In the genomic region with DNA sequence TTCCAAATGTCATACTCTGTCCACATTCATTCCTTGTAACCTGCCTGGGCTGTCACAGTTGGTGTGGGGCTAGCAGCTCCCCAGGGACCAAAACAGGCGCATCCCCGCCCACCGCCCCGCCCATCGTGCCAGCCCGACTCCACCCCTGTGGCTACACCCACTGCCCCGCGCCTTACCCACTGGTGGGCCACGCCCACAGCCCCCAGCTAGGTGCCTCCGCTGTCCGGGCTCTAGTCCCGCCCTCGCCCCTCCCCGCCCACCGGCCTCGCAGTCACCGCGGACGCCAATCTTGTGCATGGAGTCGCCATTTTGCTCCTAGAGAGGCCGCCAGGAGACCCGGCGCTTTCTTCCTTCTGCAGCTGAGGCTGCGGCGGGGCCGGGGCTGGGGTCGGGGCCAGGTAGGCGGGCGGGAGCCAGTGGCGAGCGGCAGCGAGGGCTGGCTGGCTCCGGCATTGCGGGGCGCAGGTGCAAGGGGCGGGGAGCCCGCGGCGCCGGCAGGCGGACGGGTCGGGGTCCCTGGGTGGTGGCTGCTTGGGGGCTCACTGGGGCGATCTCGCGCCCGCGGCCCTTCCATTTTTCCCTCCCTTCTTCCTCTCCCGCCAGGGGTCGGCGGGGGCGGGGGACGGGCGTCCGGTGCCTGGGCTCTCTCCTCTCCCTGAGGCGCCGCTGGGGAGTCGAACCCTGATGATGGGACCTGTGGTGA, we compare ENCODE assay signal across 1 cellular context.
TF ChIP-seq lines count a peak whose summit lies in the region.

Gene PRPSAP2, plus strand, starts transcription at position 268 of the 703 bp plus-strand sequence. CDS start 7,703 bp downstream, outside the sequence.

TF ChIP-seq in HepG2, 621 proteins besides CTCF, POLR2A, EP300 and RAD21 (continued from another document and continues in another):
- TF ChIP-seq ZNF570 (CRISPR knock-in tag; IDR thresholded peaks at IDR 0.05; ENCODE audit: borderline replicate concordance) (no peak), ZFP36L1 (CRISPR knock-in tag; IDR thresholded peaks at IDR 0.05) (peak; percentile 7; the same call in 1 of the 2 replicates), SIX4 (CRISPR knock-in tag; IDR thresholded peaks at IDR 0.05) (no peak), ZNF629 (CRISPR knock-in tag; conservative IDR thresholded peaks at IDR 0.05) (0 out of 2 replicates have a peak, but pooled peaks have one; percentile 2), ZMYM4 (CRISPR knock-in tag; IDR thresholded peaks at IDR 0.05) (peak; percentile 46; the same call in 1 of the 2 replicates), BCL3 (CRISPR knock-in tag; IDR thresholded peaks at IDR 0.05) (no peak), ZNF431 (CRISPR knock-in tag; IDR thresholded peaks at IDR 0.05; ENCODE audit: borderline replicate concordance, low read depth) (no peak; the same call in 1 of the 2 replicates), NR1H2 (CRISPR knock-in tag; IDR thresholded peaks at IDR 0.05; ENCODE audit: borderline replicate concordance, low read depth) (no peak), ZNF34 (CRISPR knock-in tag; IDR thresholded peaks at IDR 0.05; ENCODE audit: borderline replicate concordance) (no peak), YEATS2 (CRISPR knock-in tag; IDR thresholded peaks at IDR 0.05; ENCODE audit: borderline replicate concordance) (no peak), HDAC1 (CRISPR knock-in tag; IDR thresholded peaks at IDR 0.05) (no peak; the same call in 1 of the 2 replicates), SNAPC5 (CRISPR knock-in tag; IDR thresholded peaks at IDR 0.05; ENCODE audit: borderline replicate concordance) (no peak), GATAD1 (CRISPR knock-in tag; IDR thresholded peaks at IDR 0.05) (0 out of 2 replicates have a peak, but pooled peaks have one; percentile 28), CEBPB (IDR thresholded peaks at IDR 0.05; ENCODE audit: borderline replicate concordance, low read depth, low read length) (no peak), ZNF709 (CRISPR knock-in tag; IDR thresholded peaks at IDR 0.05) (no peak), GABPB1 (CRISPR knock-in tag; IDR thresholded peaks at IDR 0.05) (peak; percentile 47; the same call in 1 of the 2 replicates), ZNF296 (CRISPR knock-in tag; conservative IDR thresholded peaks at IDR 0.05) (no peak), GLI4 (CRISPR knock-in tag; IDR thresholded peaks at IDR 0.05; ENCODE audit: borderline replicate concordance) (no peak), SIN3A (IDR thresholded peaks at IDR 0.05; ENCODE audit: borderline replicate concordance, low read depth, low read length) (0 out of 2 replicates have a peak, but pooled peaks have one; percentile 35), FOXP4 (CRISPR knock-in tag; IDR thresholded peaks at IDR 0.05) (peak; percentile 35; the same call in 1 of the 2 replicates), ZFP62 (CRISPR knock-in tag; IDR thresholded peaks at IDR 0.05) (no peak), ZNF546 (CRISPR knock-in tag; conservative IDR thresholded peaks at IDR 0.05) (0 out of 2 replicates have a peak, but pooled peaks have one; percentile 43), JARID2 (CRISPR knock-in tag; IDR thresholded peaks at IDR 0.05; ENCODE audit: insufficient replicate concordance) (no peak), KDM2A (CRISPR knock-in tag; IDR thresholded peaks at IDR 0.05; ENCODE audit: borderline replicate concordance, low read depth) (peak; percentile 31; the same call in 1 of the 2 replicates), TAF1 (CRISPR knock-in tag; IDR thresholded peaks at IDR 0.05) (peak; percentile 60), ZNF644 (CRISPR knock-in tag; IDR thresholded peaks at IDR 0.05; ENCODE audit: low read depth) (0 out of 2 replicates have a peak, but pooled peaks have one; percentile 28), YY1 (IDR thresholded peaks at IDR 0.05; ENCODE audit: insufficient read depth, insufficient replicate concordance, low read depth, low read length) (peak; percentile 92), ZEB1 (IDR thresholded peaks at IDR 0.05; ENCODE audit: insufficient replicate concordance, low read depth) (no peak), GTF3A (CRISPR knock-in tag; conservative IDR thresholded peaks at IDR 0.05) (no peak), NR0B2 (CRISPR knock-in tag; IDR thresholded peaks at IDR 0.05) (0 out of 2 replicates have a peak, but pooled peaks have one; percentile 32), RBFOX2 (IDR thresholded peaks at IDR 0.05; ENCODE audit: low read depth, low read length) (peak; percentile 70), ZFP36 (IDR thresholded peaks at IDR 0.05; ENCODE audit: borderline replicate concordance, low read depth, low read length, partially characterized antibody) (no peak), ZHX2 (IDR thresholded peaks at IDR 0.05; ENCODE audit: low read depth) (no peak), ZHX2 (CRISPR knock-in tag; IDR thresholded peaks at IDR 0.05; ENCODE audit: borderline replicate concordance) (no peak; the same call in 1 of the 2 replicates), MLLT10 (CRISPR knock-in tag; IDR thresholded peaks at IDR 0.05) (no peak), MEIS2 (CRISPR knock-in tag; IDR thresholded peaks at IDR 0.05) (peak; percentile 24; the same call in 1 of the 2 replicates), ZNF205 (CRISPR knock-in tag; IDR thresholded peaks at IDR 0.05) (no peak), FOXJ3 (CRISPR knock-in tag; IDR thresholded peaks at IDR 0.05; ENCODE audit: borderline replicate concordance) (0 out of 2 replicates have a peak, but pooled peaks have one; percentile 15), PITX1 (CRISPR knock-in tag; IDR thresholded peaks at IDR 0.05) (no peak)
- TF ChIP-seq, protein P1, sequence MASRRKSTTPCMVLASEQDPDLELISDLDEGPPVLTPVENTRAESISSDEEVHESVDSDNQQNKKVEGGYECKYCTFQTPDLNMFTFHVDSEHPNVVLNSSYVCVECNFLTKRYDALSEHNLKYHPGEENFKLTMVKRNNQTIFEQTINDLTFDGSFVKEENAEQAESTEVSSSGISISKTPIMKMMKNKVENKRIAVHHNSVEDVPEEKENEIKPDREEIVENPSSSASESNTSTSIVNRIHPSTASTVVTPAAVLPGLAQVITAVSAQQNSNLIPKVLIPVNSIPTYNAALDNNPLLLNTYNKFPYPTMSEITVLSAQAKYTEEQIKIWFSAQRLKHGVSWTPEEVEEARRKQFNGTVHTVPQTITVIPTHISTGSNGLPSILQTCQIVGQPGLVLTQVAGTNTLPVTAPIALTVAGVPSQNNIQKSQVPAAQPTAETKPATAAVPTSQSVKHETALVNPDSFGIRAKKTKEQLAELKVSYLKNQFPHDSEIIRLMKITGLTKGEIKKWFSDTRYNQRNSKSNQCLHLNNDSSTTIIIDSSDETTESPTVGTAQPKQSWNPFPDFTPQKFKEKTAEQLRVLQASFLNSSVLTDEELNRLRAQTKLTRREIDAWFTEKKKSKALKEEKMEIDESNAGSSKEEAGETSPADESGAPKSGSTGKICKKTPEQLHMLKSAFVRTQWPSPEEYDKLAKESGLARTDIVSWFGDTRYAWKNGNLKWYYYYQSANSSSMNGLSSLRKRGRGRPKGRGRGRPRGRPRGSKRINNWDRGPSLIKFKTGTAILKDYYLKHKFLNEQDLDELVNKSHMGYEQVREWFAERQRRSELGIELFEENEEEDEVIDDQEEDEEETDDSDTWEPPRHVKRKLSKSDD (CRISPR knock-in tag; IDR thresholded peaks at IDR 0.05; ENCODE audit: low read depth), result 0 out of 2 replicates have a peak, but pooled peaks have one; percentile 13
- TF ChIP-seq, protein P2, sequence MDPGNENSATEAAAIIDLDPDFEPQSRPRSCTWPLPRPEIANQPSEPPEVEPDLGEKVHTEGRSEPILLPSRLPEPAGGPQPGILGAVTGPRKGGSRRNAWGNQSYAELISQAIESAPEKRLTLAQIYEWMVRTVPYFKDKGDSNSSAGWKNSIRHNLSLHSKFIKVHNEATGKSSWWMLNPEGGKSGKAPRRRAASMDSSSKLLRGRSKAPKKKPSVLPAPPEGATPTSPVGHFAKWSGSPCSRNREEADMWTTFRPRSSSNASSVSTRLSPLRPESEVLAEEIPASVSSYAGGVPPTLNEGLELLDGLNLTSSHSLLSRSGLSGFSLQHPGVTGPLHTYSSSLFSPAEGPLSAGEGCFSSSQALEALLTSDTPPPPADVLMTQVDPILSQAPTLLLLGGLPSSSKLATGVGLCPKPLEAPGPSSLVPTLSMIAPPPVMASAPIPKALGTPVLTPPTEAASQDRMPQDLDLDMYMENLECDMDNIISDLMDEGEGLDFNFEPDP (CRISPR knock-in tag; conservative IDR thresholded peaks at IDR 0.05), result no peak
- TF ChIP-seq, protein P3, sequence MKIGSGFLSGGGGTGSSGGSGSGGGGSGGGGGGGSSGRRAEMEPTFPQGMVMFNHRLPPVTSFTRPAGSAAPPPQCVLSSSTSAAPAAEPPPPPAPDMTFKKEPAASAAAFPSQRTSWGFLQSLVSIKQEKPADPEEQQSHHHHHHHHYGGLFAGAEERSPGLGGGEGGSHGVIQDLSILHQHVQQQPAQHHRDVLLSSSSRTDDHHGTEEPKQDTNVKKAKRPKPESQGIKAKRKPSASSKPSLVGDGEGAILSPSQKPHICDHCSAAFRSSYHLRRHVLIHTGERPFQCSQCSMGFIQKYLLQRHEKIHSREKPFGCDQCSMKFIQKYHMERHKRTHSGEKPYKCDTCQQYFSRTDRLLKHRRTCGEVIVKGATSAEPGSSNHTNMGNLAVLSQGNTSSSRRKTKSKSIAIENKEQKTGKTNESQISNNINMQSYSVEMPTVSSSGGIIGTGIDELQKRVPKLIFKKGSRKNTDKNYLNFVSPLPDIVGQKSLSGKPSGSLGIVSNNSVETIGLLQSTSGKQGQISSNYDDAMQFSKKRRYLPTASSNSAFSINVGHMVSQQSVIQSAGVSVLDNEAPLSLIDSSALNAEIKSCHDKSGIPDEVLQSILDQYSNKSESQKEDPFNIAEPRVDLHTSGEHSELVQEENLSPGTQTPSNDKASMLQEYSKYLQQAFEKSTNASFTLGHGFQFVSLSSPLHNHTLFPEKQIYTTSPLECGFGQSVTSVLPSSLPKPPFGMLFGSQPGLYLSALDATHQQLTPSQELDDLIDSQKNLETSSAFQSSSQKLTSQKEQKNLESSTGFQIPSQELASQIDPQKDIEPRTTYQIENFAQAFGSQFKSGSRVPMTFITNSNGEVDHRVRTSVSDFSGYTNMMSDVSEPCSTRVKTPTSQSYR (CRISPR knock-in tag; IDR thresholded peaks at IDR 0.05; ENCODE audit: borderline replicate concordance), result 0 out of 2 replicates have a peak, but pooled peaks have one; percentile 7
